Comparison of ENCODE assay signal across 20 cellular contexts in the genomic region with DNA sequence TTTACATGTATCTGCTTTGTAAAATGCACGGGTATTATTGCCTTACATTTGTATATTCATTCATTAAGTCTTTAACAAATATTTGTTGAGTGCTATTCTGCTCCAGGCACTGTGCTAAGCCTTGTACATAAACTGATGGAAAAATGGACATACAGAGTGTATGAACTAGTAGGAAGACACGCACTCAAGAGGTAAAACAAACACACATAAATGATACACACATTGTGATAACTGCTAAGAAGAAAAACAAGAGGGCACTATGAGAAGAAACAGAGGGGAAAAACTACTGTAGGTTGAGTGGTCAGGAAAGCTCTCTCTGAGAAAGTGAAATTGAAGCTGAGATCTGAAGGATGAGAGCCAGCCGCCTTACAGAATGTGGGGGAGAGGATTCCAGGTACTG.
"Had no signal": no experiment of that assay in that cellular context is flagged by ENCODE, and none has a peak within 500 bp of the region (broad histone marks: within the 10 kb centered on the region; RNA-seq: fewer than 3 reads in every experiment).

No MANE protein-coding gene starts in this region.

- ATAC-seq: activated naive CD4-positive, alpha-beta T cell treated with anti-CD3 and anti-CD28 coated beads, Interleukin-2, amount 50 U/mL, for 72 hours; lower lobe of right lung; right cardiac atrium; stimulated activated naive CD8-positive, alpha-beta T cell treated with anti-CD3 and anti-CD28 coated beads, Interleukin-15, Interleukin-2, amounts not matched to agents 100 U/mL and 50 U/mL, for 24 hours; T-helper 17 cell had no signal

- H3K36me3 Mint-ChIP-seq: activated naive CD4-positive, alpha-beta T cell treated with anti-CD3 and anti-CD28 coated beads, Interleukin-2, amount 50 U/mL, for 72 hours had no signal

- H3K4me1 ChIP-seq: adrenal gland, breast epithelium, lower lobe of right lung, tibial artery had no signal

- H3K9me3 Mint-ChIP-seq: activated naive CD4-positive, alpha-beta T cell treated with anti-CD3 and anti-CD28 coated beads, Interleukin-2, amount 50 U/mL, for 72 hours; dendritic cell treated with granulocyte-macrophage colony-stimulating factor and Interleukin-4, amounts not matched to agents 40 ng/mL and 50 ng/mL, for 4 days; neural crest cell had no signal

- H3K27ac ChIP-seq: adrenal gland, breast epithelium, esophagus muscularis mucosa, lower lobe of right lung, skin epidermis, tibial artery, WERI-Rb-1 had no signal

- H3K4me3 Mint-ChIP-seq: dendritic cell treated with granulocyte-macrophage colony-stimulating factor and Interleukin-4, amounts not matched to agents 40 ng/mL and 50 ng/mL, for 4 days; neural crest cell; T-helper 17 cell had no signal

- H3K4me3 ChIP-seq: adrenal gland, breast epithelium, esophagus muscularis mucosa, lower lobe of right lung, skin epidermis, tibial artery had no signal

- H3K27me3 ChIP-seq: adrenal gland, breast epithelium, esophagus muscularis mucosa, tibial artery had no signal

- H3K27ac Mint-ChIP-seq: activated naive CD4-positive, alpha-beta T cell treated with anti-CD3 and anti-CD28 coated beads, Interleukin-2, amount 50 U/mL, for 72 hours; dendritic cell treated with granulocyte-macrophage colony-stimulating factor and Interleukin-4, amounts not matched to agents 40 ng/mL and 50 ng/mL, for 4 days; progenitor cell of endocrine pancreas; T-helper 17 cell had no signal

- H3K27me3 Mint-ChIP-seq: dendritic cell treated with granulocyte-macrophage colony-stimulating factor and Interleukin-4, amounts not matched to agents 40 ng/mL and 50 ng/mL, for 4 days; T-helper 17 cell had no signal

- DNase-seq: activated CD4-positive, alpha-beta T cell treated with anti-CD3 and anti-CD28 coated beads, Interleukin-2, amount 50 U/mL, for 4 hours; activated gamma-delta T cell; adrenal gland; cerebellar nuclear complex; effector CD8-positive, alpha-beta T cell; left cardiac atrium; lower lobe of right lung; right cardiac atrium; stimulated activated naive CD8-positive, alpha-beta T cell treated with anti-CD3 and anti-CD28 coated beads, Interleukin-15, Interleukin-2, amounts not matched to agents 100 U/mL and 50 U/mL, for 24 hours; substantia nigra; T-helper 17 cell; tibial artery; WERI-Rb-1 had no signal

- H3K36me3 ChIP-seq: adrenal gland, breast epithelium, esophagus muscularis mucosa, lower lobe of right lung, tibial artery, WERI-Rb-1 had no signal

- H3K9me3 ChIP-seq: adrenal gland, breast epithelium, esophagus muscularis mucosa, lower lobe of right lung, tibial artery had no signal
